Comparison of ENCODE assay signal across 20 cellular contexts in genomic region chr3:147384210-147385058, GRCh38. TPM values are rescaled to one million over a fixed set of nuclear protein-coding genes. Genes with fewer than 3 reads are reported as not detected.
DNase-seq lines count a peak whose midpoint lies in the region; ATAC-seq and TF ChIP-seq lines count a peak whose summit lies in the region.
"Had no signal": no experiment of that assay in that cellular context is flagged by ENCODE, and none has a peak within 500 bp of the region (broad histone marks: within the 10 kb centered on the region; RNA-seq: fewer than 3 reads in every experiment).

No MANE protein-coding gene starts in this region.

- no peaks in the 10 kb centered on the region for H4K20me1 ChIP-seq in OCI-LY3 (ENCODE audit: insufficient read depth, low read length)

- H3K9ac ChIP-seq in OCI-LY3 (ENCODE audit: low read length), result no peak overlapping the region
- H3K9ac ChIP-seq: KMS-11 had no signal

- H3K4me2 ChIP-seq in OCI-LY3 (ENCODE audit: low read length), result no peak overlapping the region
- H3K4me2 ChIP-seq: KMS-11 had no signal

- no peak overlapping the region for H3K4me3 ChIP-seq in OCI-LY3 (ENCODE audit: low read length)
- H3K4me3 ChIP-seq in fibroblast of mammary gland (ENCODE audit: control insufficient read depth, low read depth, low read length), result no peak overlapping the region
- no peak overlapping the region for H3K4me3 ChIP-seq in retinal pigment epithelial cell (ENCODE audit: low read length)
- H3K4me3 ChIP-seq: ovary, spleen, suprapubic skin had no signal

- no peaks in the 10 kb centered on the region for H3K9me3 ChIP-seq in OCI-LY3 (ENCODE audit: insufficient read depth, low read length)
- H3K9me3 ChIP-seq: ovary, suprapubic skin had no signal

- TF ChIP-seq CTCF in OCI-LY3 (IDR thresholded peaks at IDR 0.05; ENCODE audit: low read depth, low read length), result no peak
- peak; percentile 31 for TF ChIP-seq CTCF in fibroblast of mammary gland (conservative IDR thresholded peaks at IDR 0.05; ENCODE audit: control insufficient read depth, insufficient read depth, low read depth, low read length)
- TF ChIP-seq CTCF in retinal pigment epithelial cell (conservative IDR thresholded peaks at IDR 0.05; ENCODE audit: low read depth, low read length), result peak; percentile 47

- no peak for ATAC-seq in HG03135 (IDR thresholded peaks at IDR 0.05; ENCODE audit: unreplicated experiment)
- no peak for ATAC-seq in HG03457 (IDR thresholded peaks at IDR 0.05; ENCODE audit: unreplicated experiment)
- ATAC-seq in left ventricle myocardium superior, result no peak
- ATAC-seq: Right ventricle myocardium inferior had no signal

- intact Hi-C loops in left ventricle myocardium superior (cut with micrococcal nuclease), result no loop called here

- no peak overlapping the region for H3K27ac ChIP-seq in OCI-LY3 (ENCODE audit: low read length)
- H3K27ac ChIP-seq: KMS-11, ovary, spleen, suprapubic skin had no signal

- no peaks in the 10 kb centered on the region for H3K79me2 ChIP-seq in OCI-LY3 (ENCODE audit: low read length)

- no peaks in the 10 kb centered on the region for H3K36me3 ChIP-seq in OCI-LY3 (replicated peaks; ENCODE audit: low read depth, low read length)
- H3K36me3 ChIP-seq: ovary, spleen, suprapubic skin had no signal

- DNase-seq in DMS 273 (lab: John Stamatoyannopoulos, UW; ENCODE audit: unreplicated experiment), result peak; percentile 16
- DNase-seq in DMS 273 treated with DMSO at 0.1 percent for 48 hours (lab: John Stamatoyannopoulos, UW), result no peak
- DNase-seq in fibroblast of mammary gland (ENCODE audit: low read depth), result no peak
- DNase-seq in retinal pigment epithelial cell (ENCODE audit: low read depth), result no peak
- DNase-seq in left ventricle myocardium superior, result no peak
- DNase-seq: 8988T; activated naive CD4-positive, alpha-beta T cell treated with anti-CD3 and anti-CD28 coated beads for 36 hours; central memory CD4-positive, alpha-beta T cell; NCI-H187 treated with DMSO at 0.1 percent for 48 hours; NCI-H748 treated with DMSO at 0.1 percent for 48 hours; ovary; spleen had no signal

- H3K27me3 ChIP-seq in OCI-LY3 (ENCODE audit: low read depth, low read length), result no peaks in the 10 kb centered on the region
- H3K27me3 ChIP-seq: ovary had no signal

- peaks cover 5% of the 10 kb centered on the region; the same call in 1 of the 2 replicates for H3K4me1 ChIP-seq in OCI-LY3 (ENCODE audit: low read length)
- H3K4me1 ChIP-seq: suprapubic skin had no signal

- 0 out of 2 replicates have a peak overlapping the region, but pooled peaks have one; percentile 64 for H2AFZ ChIP-seq in OCI-LY3 (ENCODE audit: low read depth, low read length)

RNA-seq across cellular contexts. Expression of gene ZIC4, which starts 21.9 kb away (rescaled TPM):
- not detected for total RNA-seq in left ventricle myocardium superior
- total RNA-seq: activated naive CD4-positive, alpha-beta T cell treated with anti-CD3 and anti-CD28 coated beads for 36 hours; epithelial cell of proximal tubule; mesenteric fat pad; ovary; Right ventricle myocardium inferior; spleen; suprapubic skin had no signal

RNA-seq across cellular contexts. Expression of gene ZIC1, which starts 24.7 kb away (rescaled TPM):
- total RNA-seq in left ventricle myocardium superior, result not detected
- total RNA-seq: activated naive CD4-positive, alpha-beta T cell treated with anti-CD3 and anti-CD28 coated beads for 36 hours; epithelial cell of proximal tubule; mesenteric fat pad; Right ventricle myocardium inferior; spleen had no signal
